20 cellular contexts compared by ENCODE assay signal in the genomic region with DNA sequence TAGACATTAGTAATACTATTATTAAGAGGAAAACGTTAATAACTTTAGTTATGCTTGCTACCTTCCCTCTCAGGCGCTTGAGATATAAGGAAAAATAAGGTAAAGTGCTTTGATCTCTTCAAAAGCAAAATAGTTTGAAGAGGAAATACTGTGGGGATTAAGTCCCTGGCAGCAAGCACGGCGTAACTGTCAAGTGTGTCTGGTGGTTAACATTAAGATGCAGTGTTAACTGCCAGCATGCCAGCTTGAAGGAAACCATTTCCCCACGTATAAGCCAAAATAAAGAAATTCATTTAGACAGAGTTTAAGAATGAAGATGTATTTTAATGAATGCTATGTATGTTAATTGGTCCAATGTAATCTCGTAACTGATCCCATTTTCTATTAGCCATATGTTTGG. TPM values are rescaled to one million over a fixed set of nuclear protein-coding genes. Genes with fewer than 3 reads are reported as not detected.
A peak's percentile ranks its signal among the peaks of the same experiment; 100 is the strongest.
DNase-seq lines count a peak whose midpoint lies in the region; ATAC-seq, FAIRE-seq and TF ChIP-seq lines count a peak whose summit lies in the region.
"Had no signal": no experiment of that assay in that cellular context is flagged by ENCODE, and none has a peak within 500 bp of the region (broad histone marks: within the 10 kb centered on the region; RNA-seq: fewer than 3 reads in every experiment).

No MANE protein-coding gene starts in this region.

- no peak for DNase-seq in natural killer cell
- no peak for DNase-seq in natural killer cell treated with Interleukin-12 subunit alpha and Interleukin-12 subunit beta and Interleukin-15 and Interleukin-18, amount 100 ng/mL, for 72 hours (ENCODE audit: low spot score)
- DNase-seq in NCI-H524 (lab: John Stamatoyannopoulos, UW): peak; percentile 78 to 79
- no peak for DNase-seq in activated T-cell treated with anti-CD3 and anti-CD28 coated beads for 4 hours
- no peak for DNase-seq in kidney
- no peak for DNase-seq in HuH-7.5 (ENCODE audit: low spot score)
- DNase-seq: COR-L47, IMR-90, NCI-H1417 treated with DMSO at 0.1 percent for 48 hours, NCI-H1930, NCI-H2171 treated with DMSO at 0.1 percent for 48 hours, NCI-H446 treated with DMSO at 0.1 percent for 48 hours, NCI-H774, Peyer's patch, Right ventricle myocardium superior had no signal

- H3K27ac Mint-ChIP-seq in natural killer cell: no peak overlapping the region
- no peak overlapping the region for H3K27ac Mint-ChIP-seq in natural killer cell treated with Interleukin-12 subunit alpha and Interleukin-12 subunit beta and Interleukin-15 and Interleukin-18, amount 100 ng/mL, for 72 hours
- peak overlapping the region in 3 of 5 experiments; percentile 26 to 90 (median 28) for H3K27ac Mint-ChIP-seq in brain

- H3K4me1 Mint-ChIP-seq in natural killer cell (peaks cover 56 to 74% of the 10 kb centered on the region in 2 donors), brain (peaks cover 79% of the 10 kb centered on the region)
- H3K4me1 Mint-ChIP-seq in natural killer cell treated with Interleukin-12 subunit alpha and Interleukin-12 subunit beta and Interleukin-15 and Interleukin-18, amount 100 ng/mL, for 72 hours (ENCODE audit: low read depth in 2 of 2): peaks cover 24 to 53% of the 10 kb centered on the region in 2 donors

- H3K4me1 ChIP-seq in kidney (ENCODE audit: control insufficient read depth in 1 of 2, insufficient read depth in 1 of 2, low read depth in 1 of 2, low read length in 2 of 2): peaks cover 11 to 22% of the 10 kb centered on the region in 2 donors
- H3K4me1 ChIP-seq: A549, Peyer's patch had no signal

- no peaks in the 10 kb centered on the region for H3K27me3 Mint-ChIP-seq in natural killer cell (ENCODE audit: low read depth in 2 of 2)
- H3K27me3 Mint-ChIP-seq in natural killer cell treated with Interleukin-12 subunit alpha and Interleukin-12 subunit beta and Interleukin-15 and Interleukin-18, amount 100 ng/mL, for 72 hours: no peaks in the 10 kb centered on the region
- no peaks in the 10 kb centered on the region for H3K27me3 Mint-ChIP-seq in brain

- TF ChIP-seq CTCF in natural killer cell (IDR thresholded peaks at IDR 0.05) (no peak), brain (conservative IDR thresholded peaks at IDR 0.05) (no peak), kidney (IDR thresholded peaks at IDR 0.05; ENCODE audit: borderline replicate concordance, extremely low read depth, insufficient read depth) (no peak)

- intact Hi-C loops in natural killer cell (cut with micrococcal nuclease) (no loop called here), kidney (cut with DNase I) (no loop called here)

- H3K36me3 Mint-ChIP-seq in natural killer cell (no peaks in the 10 kb centered on the region), brain (peaks cover 4% of the 10 kb centered on the region)
- H3K36me3 Mint-ChIP-seq in natural killer cell treated with Interleukin-12 subunit alpha and Interleukin-12 subunit beta and Interleukin-15 and Interleukin-18, amount 100 ng/mL, for 72 hours: no peaks in the 10 kb centered on the region

- H3K4me3 ChIP-seq in kidney (ENCODE audit: low read length in 2 of 2): no peak overlapping the region
- H3K4me3 ChIP-seq: A549, HAP-1, Peyer's patch had no signal

- FAIRE-seq in kidney (lab: Jason Lieb, UNC): no peak
- FAIRE-seq: A549, G401.6 had no signal

- H3K4me3 Mint-ChIP-seq in natural killer cell: peak overlapping the region; percentile 40
- H3K4me3 Mint-ChIP-seq in natural killer cell treated with Interleukin-12 subunit alpha and Interleukin-12 subunit beta and Interleukin-15 and Interleukin-18, amount 100 ng/mL, for 72 hours: no peak overlapping the region
- H3K4me3 Mint-ChIP-seq in brain: peak overlapping the region in 3 of 5 experiments; percentile 9 to 57 (median 56)

- no peak overlapping the region for H3K27ac ChIP-seq in kidney (ENCODE audit: low read depth in 2 of 2, low read length in 2 of 2)
- H3K27ac ChIP-seq: A549, Peyer's patch had no signal

- H3K9me3 ChIP-seq in kidney (ENCODE audit: control insufficient read depth in 1 of 2, low read length in 2 of 2): no peaks in the 10 kb centered on the region
- H3K9me3 ChIP-seq: A549, HAP-1, Peyer's patch had no signal

- no peaks in the 10 kb centered on the region for H3K9me3 Mint-ChIP-seq in natural killer cell
- H3K9me3 Mint-ChIP-seq in natural killer cell treated with Interleukin-12 subunit alpha and Interleukin-12 subunit beta and Interleukin-15 and Interleukin-18, amount 100 ng/mL, for 72 hours: no peaks in the 10 kb centered on the region
- H3K9me3 Mint-ChIP-seq in brain: peaks cover 0 to 2% (median 0%) of the 10 kb centered on the region in 5 experiments

- no peaks in the 10 kb centered on the region for H3K36me3 ChIP-seq in kidney (ENCODE audit: control insufficient read depth in 1 of 2, insufficient read depth in 2 of 2, low read length in 2 of 2)
- H3K36me3 ChIP-seq: HAP-1, Peyer's patch had no signal

- ATAC-seq in natural killer cell (peak; percentile 57 to 81 (median 60)), HG03565 (IDR thresholded peaks at IDR 0.05; ENCODE audit: unreplicated experiment) (no peak)
- no peak for ATAC-seq in natural killer cell treated with Interleukin-12 subunit alpha and Interleukin-12 subunit beta and Interleukin-15 and Interleukin-18, amount 100 ng/mL, for 72 hours

- no peak overlapping the region for H3K9ac ChIP-seq in kidney (ENCODE audit: low read length in 2 of 2)

RNA-seq across cellular contexts. Expression of gene PELI2, which starts 31.8 kb away (rescaled TPM):
- total RNA-seq in natural killer cell: 10 to 100 TPM; 16.4 to 25.0 (median 24.9) TPM
- 1 to 10 TPM; 1.1 to 2.4 TPM for total RNA-seq in natural killer cell treated with Interleukin-12 subunit alpha and Interleukin-12 subunit beta and Interleukin-15 and Interleukin-18, amount 100 ng/mL, for 72 hours
- polyA plus RNA-seq in brain (ENCODE audit: insufficient read depth, low read depth, low replicate concordance): 5.8 TPM
- total RNA-seq in kidney: 27.6 TPM
- polyA plus RNA-seq in kidney (ENCODE audit: insufficient read depth, low read depth, low replicate concordance): 5.2 TPM

Comparison
In these comparisons a context has a peak if more than half of its experiments do, and no peak if none do; other contexts are left out.
1. ATAC-seq: peak in natural killer cell (3 of 3); none in natural killer cell treated with Interleukin-12 subunit alpha and Interleukin-12 subunit beta and Interleukin-15 and Interleukin-18, amount 100 ng/mL, for 72 hours (0 of 2) and HG03565 (single experiment).
2. DNase-seq: peak in NCI-H524 (2 of 2); none in natural killer cell (single experiment), natural killer cell treated with Interleukin-12 subunit alpha and Interleukin-12 subunit beta and Interleukin-15 and Interleukin-18, amount 100 ng/mL, for 72 hours (single experiment), activated T-cell treated with anti-CD3 and anti-CD28 coated beads for 4 hours (single experiment), kidney (single experiment) and HuH-7.5 (single experiment).
3. H3K27ac Mint-ChIP-seq: peak in brain (3 of 5); none in natural killer cell (0 of 2) and natural killer cell treated with Interleukin-12 subunit alpha and Interleukin-12 subunit beta and Interleukin-15 and Interleukin-18, amount 100 ng/mL, for 72 hours (0 of 2).